In the genomic region with DNA sequence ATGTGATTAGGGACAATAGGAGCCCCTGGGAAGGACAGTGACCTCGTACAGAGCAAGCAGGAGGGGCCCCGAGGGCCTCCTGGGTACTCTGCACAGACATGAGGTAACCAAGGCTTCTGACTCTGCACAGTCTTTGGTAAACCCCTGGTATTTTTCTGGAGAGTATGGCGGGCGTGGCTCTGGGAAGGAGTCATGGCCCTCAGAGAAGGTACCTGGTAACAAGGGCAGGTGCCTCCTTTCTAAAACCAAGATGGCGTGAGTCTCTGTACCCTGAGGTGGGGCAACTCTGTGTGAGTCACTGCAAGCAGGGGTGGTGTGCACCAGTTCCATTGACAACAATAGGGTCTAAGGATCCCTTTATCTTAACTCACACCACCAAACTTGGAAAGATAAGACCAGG, we compare ENCODE assay signal across 17 cellular contexts. TPM values are rescaled to one million over a fixed set of nuclear protein-coding genes. Genes with fewer than 3 reads are reported as not detected.
DNase-seq lines count a peak whose midpoint lies in the region; ATAC-seq, FAIRE-seq and TF ChIP-seq lines count a peak whose summit lies in the region.
"Had no signal": no experiment of that assay in that cellular context is flagged by ENCODE, and none has a peak within 500 bp of the region (broad histone marks: within the 10 kb centered on the region; RNA-seq: fewer than 3 reads in every experiment).

No MANE protein-coding gene starts in this region.

- H3K4me1 ChIP-seq in kidney (ENCODE audit: control insufficient read depth in 1 of 2, insufficient read depth in 1 of 2, low read depth in 1 of 2, low read length in 2 of 2) (no peaks in the 10 kb centered on the region), transverse colon (no peaks in the 10 kb centered on the region), PC-3 (ENCODE audit: insufficient read depth, low read length) (no peaks in the 10 kb centered on the region)

- H3K4me2 ChIP-seq in PC-3 (ENCODE audit: low read length), result no peak overlapping the region

- no peak for FAIRE-seq in kidney (lab: Jason Lieb, UNC)
- FAIRE-seq: HepG2 had no signal

- H2AFZ ChIP-seq in PC-3 (ENCODE audit: low read length), result no peak overlapping the region

- H3K36me3 ChIP-seq in WERI-Rb-1, result no peaks in the 10 kb centered on the region
- H3K36me3 ChIP-seq in kidney (ENCODE audit: control insufficient read depth in 1 of 2, insufficient read depth in 2 of 2, low read length in 2 of 2), result no peaks in the 10 kb centered on the region
- no peaks in the 10 kb centered on the region for H3K36me3 ChIP-seq in transverse colon
- H3K36me3 ChIP-seq in PC-3 (ENCODE audit: low read depth, low read length), result no peaks in the 10 kb centered on the region

- H4K20me1 ChIP-seq in PC-3 (ENCODE audit: low read length), result no peaks in the 10 kb centered on the region

- no peak for ATAC-seq in activated CD8-positive, alpha-beta memory T cell treated with anti-CD3 and anti-CD28 coated beads, Interleukin-2, amount 10 ng/mL, durations not matched to agents 7 days and 5 days
- ATAC-seq in PC-3 (no peak), GM19328 (IDR thresholded peaks at IDR 0.05; ENCODE audit: unreplicated experiment) (no peak)
- ATAC-seq: HepG2 had no signal

- H3K4me3 Mint-ChIP-seq in activated CD8-positive, alpha-beta memory T cell treated with anti-CD3 and anti-CD28 coated beads, Interleukin-2, amount 10 ng/mL, durations not matched to agents 7 days and 5 days, result no peak overlapping the region
- H3K4me3 Mint-ChIP-seq: B cell, H9 had no signal

- H3K27ac ChIP-seq in WERI-Rb-1 (no peak overlapping the region), kidney (ENCODE audit: low read depth in 2 of 2, low read length in 2 of 2) (no peak overlapping the region), transverse colon (no peak overlapping the region), PC-3 (ENCODE audit: low read length) (no peak overlapping the region)
- H3K27ac ChIP-seq: RWPE1 had no signal

- CTCF ChIA-PET in activated CD8-positive, alpha-beta memory T cell treated with anti-CD3 and anti-CD28 coated beads, Interleukin-2, amount 10 ng/mL, durations not matched to agents 7 days and 5 days (lab: Charles Lee), result no interaction called here
- CTCF ChIA-PET in PC-3 (lab: Charles Lee), result no interaction called here

- no peak overlapping the region for H3K9ac ChIP-seq in kidney (ENCODE audit: low read length in 2 of 2)
- no peak overlapping the region for H3K9ac ChIP-seq in PC-3 (ENCODE audit: low read length)

- H3K9me2 ChIP-seq in PC-3 (replicated peaks; ENCODE audit: low read length), result no peaks in the 10 kb centered on the region

- peaks cover 10% of the 10 kb centered on the region for H3K9me3 Mint-ChIP-seq in activated CD8-positive, alpha-beta memory T cell treated with anti-CD3 and anti-CD28 coated beads, Interleukin-2, amount 10 ng/mL, durations not matched to agents 7 days and 5 days (ENCODE audit: low read depth)

- H3K27me3 Mint-ChIP-seq in activated CD8-positive, alpha-beta memory T cell treated with anti-CD3 and anti-CD28 coated beads, Interleukin-2, amount 10 ng/mL, durations not matched to agents 7 days and 5 days, result peaks cover 14% of the 10 kb centered on the region

- no peak for TF ChIP-seq CTCF in WERI-Rb-1 (IDR thresholded peaks at IDR 0.05; ENCODE audit: low read depth, low read length)
- TF ChIP-seq CTCF in kidney (IDR thresholded peaks at IDR 0.05; ENCODE audit: borderline replicate concordance, extremely low read depth, insufficient read depth), result no peak
- TF ChIP-seq CTCF in transverse colon (IDR thresholded peaks at IDR 0.05), result no peak
- no peak for TF ChIP-seq CTCF in PC-3 (conservative IDR thresholded peaks at IDR 0.05; ENCODE audit: low read depth, low read length)

- 79 to 90% methylated on average over 2 to 5 of the region's 5 CpGs for WGBS in transverse colon (ENCODE audit: low coverage in 1 of 2), 2 donors

- H3K79me2 ChIP-seq in PC-3 (ENCODE audit: low read length), result no peaks in the 10 kb centered on the region

- H3K4me3 ChIP-seq in WERI-Rb-1 (ENCODE audit: low read depth, low read length) (no peak overlapping the region), kidney (ENCODE audit: low read length in 2 of 2) (no peak overlapping the region), transverse colon (no peak overlapping the region), PC-3 (ENCODE audit: low read length) (no peak overlapping the region)

- no peak overlapping the region for H3K27ac Mint-ChIP-seq in activated CD8-positive, alpha-beta memory T cell treated with anti-CD3 and anti-CD28 coated beads, Interleukin-2, amount 10 ng/mL, durations not matched to agents 7 days and 5 days
- H3K27ac Mint-ChIP-seq: B cell, H9 had no signal

- DNase-seq in activated CD8-positive, alpha-beta memory T cell treated with anti-CD3 and anti-CD28 coated beads for 24 hours, result peak; percentile 32
- no peak for DNase-seq in activated CD8-positive, alpha-beta memory T cell treated with anti-CD3 and anti-CD28 coated beads, Interleukin-2, amount 10 ng/mL, durations not matched to agents 7 days and 5 days
- DNase-seq in WERI-Rb-1 (peak; percentile 4), kidney (peak; percentile 32), transverse colon (peak; percentile 1), PC-3 (no peak)
- DNase-seq: DND-41, H9, KG1, NCI-H1930, NCI-H226, NCI-H524, NCI-H82 had no signal

- POLR2A ChIA-PET in PC-3 (lab: Charles Lee; ENCODE audit: unreplicated experiment), result no interaction called here

- peaks cover 32% of the 10 kb centered on the region for H3K9me3 ChIP-seq in WERI-Rb-1 (ENCODE audit: severe bottlenecking)
- H3K9me3 ChIP-seq in kidney (ENCODE audit: control insufficient read depth in 1 of 2, low read length in 2 of 2), result peaks cover 2 to 12% of the 10 kb centered on the region in 2 donors
- peaks cover 12 to 13% of the 10 kb centered on the region in 2 donors for H3K9me3 ChIP-seq in transverse colon
- H3K9me3 ChIP-seq in PC-3 (ENCODE audit: low read length), result no peaks in the 10 kb centered on the region

- intact Hi-C loops in kidney (cut with DNase I) (no loop called here), transverse colon (cut with DNase I; ENCODE audit: low total_unique reads) (no loop called here), PC-3 (cut with micrococcal nuclease) (no loop called here)

- peaks cover 7% of the 10 kb centered on the region for H3K36me3 Mint-ChIP-seq in activated CD8-positive, alpha-beta memory T cell treated with anti-CD3 and anti-CD28 coated beads, Interleukin-2, amount 10 ng/mL, durations not matched to agents 7 days and 5 days

- no peaks in the 10 kb centered on the region for H3K4me1 Mint-ChIP-seq in activated CD8-positive, alpha-beta memory T cell treated with anti-CD3 and anti-CD28 coated beads, Interleukin-2, amount 10 ng/mL, durations not matched to agents 7 days and 5 days
- H3K4me1 Mint-ChIP-seq: B cell, H9 had no signal

- no peak for TF ChIP-seq EP300 in transverse colon (IDR thresholded peaks at IDR 0.05; ENCODE audit: low read depth)

- in situ Hi-C loops in transverse colon (cut with MboI; ENCODE audit: low pct_ligation_motif_present in 1 of 4, low pct_unique_long_range_greater_than_20kb in 1 of 4, low sequenced_read_pairs in 3 of 4), result no loop called here

- no peak for TF ChIP-seq POLR2A in transverse colon (IDR thresholded peaks at IDR 0.05)

- BruUV-seq in PC-3 (replicated peaks; lab: Mats Ljungman, UMichigan), result no TSS peak

- H3F3A ChIP-seq in PC-3 (ENCODE audit: low read length, unreplicated experiment), result no peaks in the 10 kb centered on the region

- H3K27me3 ChIP-seq in WERI-Rb-1 (ENCODE audit: insufficient read depth, low read depth, severe bottlenecking) (no peaks in the 10 kb centered on the region), transverse colon (no peaks in the 10 kb centered on the region), PC-3 (ENCODE audit: low read length) (peaks cover 14% of the 10 kb centered on the region; the same call in 1 of the 2 replicates)

RNA-seq across cellular contexts. Expression of a gene that starts 39.9 kb away (rescaled TPM):
- total RNA-seq in activated CD8-positive, alpha-beta memory T cell treated with anti-CD3 and anti-CD28 coated beads, Interleukin-2, amount 10 ng/mL, durations not matched to agents 7 days and 5 days, result 10 to 100 TPM; 53.2 to 60.2 TPM
- total RNA-seq in kidney (7.2 TPM), transverse colon (10 to 100 TPM in 3 of 4 donors, 1 to 10 TPM in 1; 8.3 to 24.1 (median 17.3) TPM), PC-3 (2014; rRNA removed) (54.2 and 66.6 TPM in 2 replicates)
- polyA plus RNA-seq in kidney (ENCODE audit: insufficient read depth, low read depth, low replicate concordance), result 5.1 TPM

Comparison
In these comparisons a context has a peak if more than half of its experiments do, and no peak if none do; other contexts are left out.
1. DNase-seq: peak in activated CD8-positive, alpha-beta memory T cell treated with anti-CD3 and anti-CD28 coated beads for 24 hours (single experiment), WERI-Rb-1 (single experiment), kidney (single experiment) and transverse colon (single experiment); none in activated CD8-positive, alpha-beta memory T cell treated with anti-CD3 and anti-CD28 coated beads, Interleukin-2, amount 10 ng/mL, durations not matched to agents 7 days and 5 days (single experiment) and PC-3 (single experiment).